ENCODE assay signal across 37 cellular contexts in the genomic region with DNA sequence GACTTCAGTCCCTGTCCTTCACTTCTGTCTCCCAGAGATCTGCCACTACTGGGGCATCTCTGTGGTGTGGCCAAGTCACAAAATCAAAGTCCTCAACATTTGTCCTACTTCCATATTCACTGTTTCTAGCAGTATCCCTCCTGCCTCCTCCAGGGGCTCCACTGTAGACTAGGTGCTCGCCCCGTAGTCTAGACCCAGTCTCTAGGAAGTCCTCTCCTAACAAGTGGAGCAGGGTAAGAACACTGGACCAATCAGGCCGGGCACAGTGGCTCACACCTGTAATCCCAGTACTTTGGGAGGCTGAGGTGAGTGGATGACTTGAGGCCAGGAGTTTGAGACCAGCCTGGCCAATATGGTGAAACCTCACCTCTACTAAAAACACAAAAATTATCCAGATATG.
"Had no signal": no experiment of that assay in that cellular context is flagged by ENCODE, and none has a peak within 500 bp of the region (broad histone marks: within the 10 kb centered on the region; RNA-seq: fewer than 3 reads in every experiment).

No MANE protein-coding gene starts in this region.

- H3K27ac Mint-ChIP-seq: activated CD4-positive, alpha-beta memory T cell treated with anti-CD3 and anti-CD28 coated beads, Interleukin-2, amount 10 ng/mL, durations not matched to agents 7 days and 5 days; activated CD8-positive, alpha-beta memory T cell treated with anti-CD3 and anti-CD28 coated beads, Interleukin-2, amount 10 ng/mL, durations not matched to agents 7 days and 5 days; activated naive CD8-positive, alpha-beta T cell treated with anti-CD3 and anti-CD28 coated beads for 36 hours had no signal

- H3K36me3 ChIP-seq: brain microvascular endothelial cell had no signal

- DNase-seq: activated CD4-positive, alpha-beta memory T cell treated with anti-CD3 and anti-CD28 coated beads, Interleukin-2, amount 10 ng/mL, durations not matched to agents 7 days and 5 days; activated CD4-positive, alpha-beta T cell treated with anti-CD3 and anti-CD28 coated beads for 1 hour; activated CD4-positive, alpha-beta T cell treated with anti-CD3 and anti-CD28 coated beads for 48 hours; activated CD4-positive, CD25-positive, alpha-beta regulatory T cell; activated CD8-positive, alpha-beta memory T cell treated with anti-CD3 and anti-CD28 coated beads for 24 hours; activated CD8-positive, alpha-beta memory T cell treated with anti-CD3 and anti-CD28 coated beads, Interleukin-2, amount 10 ng/mL, durations not matched to agents 7 days and 5 days; activated CD8-positive, alpha-beta memory T cell treated with anti-CD3 and anti-CD28 coated beads, Interleukin-2, amount 50 U/mL, for 48 hours; activated effector memory CD4-positive, alpha-beta T cell treated with anti-CD3 and anti-CD28 coated beads, Interleukin-2, amount 50 U/mL, for 16 hours; activated naive CD4-positive, alpha-beta T cell; activated naive CD4-positive, alpha-beta T cell treated with anti-CD3 and anti-CD28 coated beads, Interleukin-2, amount 50 U/mL, for 16 hours; activated naive CD8-positive, alpha-beta T cell treated with anti-CD3 and anti-CD28 coated beads for 36 hours; activated T-cell treated with anti-CD3 and anti-CD28 coated beads, Interleukin-2, amount 50 U/mL, for 48 hours; amniotic stem cell; aorta; brain microvascular endothelial cell; central memory CD4-positive, alpha-beta T cell; Kasumi-1; KG1; MM.1S; MV-4-11; NCI-H1092; NCI-H1436 treated with DMSO at 0.1 percent for 48 hours; NCI-H1694 treated with DMSO at 0.1 percent for 48 hours; NCI-H2029; NCI-H345; NCI-H526; NCI-H748 treated with DMSO at 0.1 percent for 48 hours; NK-92 treated with Interleukin-12 subunit alpha and Interleukin-12 subunit beta, amount 100 ng/mL, for 24 hours; PC-3; SW 1271; T-helper 1 cell; T-helper 2 cell; T-helper 9 cell had no signal

- FAIRE-seq: RCC 7860 had no signal

- ATAC-seq: activated CD8-positive, alpha-beta memory T cell treated with anti-CD3 and anti-CD28 coated beads, Interleukin-2, amount 10 ng/mL, durations not matched to agents 7 days and 5 days; PC-3; Right ventricle myocardium inferior had no signal

- H3K27me3 ChIP-seq: brain microvascular endothelial cell had no signal

- H3K27ac ChIP-seq: brain microvascular endothelial cell, RWPE1, VCaP had no signal

- H3K4me1 Mint-ChIP-seq: activated CD4-positive, alpha-beta memory T cell treated with anti-CD3 and anti-CD28 coated beads, Interleukin-2, amount 10 ng/mL, durations not matched to agents 7 days and 5 days; activated CD8-positive, alpha-beta memory T cell treated with anti-CD3 and anti-CD28 coated beads, Interleukin-2, amount 10 ng/mL, durations not matched to agents 7 days and 5 days; activated naive CD8-positive, alpha-beta T cell treated with anti-CD3 and anti-CD28 coated beads for 36 hours had no signal

- H3K4me3 Mint-ChIP-seq: activated CD4-positive, alpha-beta memory T cell treated with anti-CD3 and anti-CD28 coated beads, Interleukin-2, amount 10 ng/mL, durations not matched to agents 7 days and 5 days; activated CD8-positive, alpha-beta memory T cell treated with anti-CD3 and anti-CD28 coated beads, Interleukin-2, amount 10 ng/mL, durations not matched to agents 7 days and 5 days; activated naive CD8-positive, alpha-beta T cell treated with anti-CD3 and anti-CD28 coated beads for 36 hours had no signal

- H3K36me3 Mint-ChIP-seq: activated CD8-positive, alpha-beta memory T cell treated with anti-CD3 and anti-CD28 coated beads, Interleukin-2, amount 10 ng/mL, durations not matched to agents 7 days and 5 days; activated naive CD8-positive, alpha-beta T cell treated with anti-CD3 and anti-CD28 coated beads for 36 hours had no signal

- H3K9me3 Mint-ChIP-seq: activated CD4-positive, alpha-beta memory T cell treated with anti-CD3 and anti-CD28 coated beads, Interleukin-2, amount 10 ng/mL, durations not matched to agents 7 days and 5 days; activated naive CD8-positive, alpha-beta T cell treated with anti-CD3 and anti-CD28 coated beads for 36 hours had no signal
